Comparison of ENCODE assay signal across 8 cellular contexts in genomic region chr6:24719125-24719931, GRCh38. TPM values are rescaled to one million over a fixed set of nuclear protein-coding genes. Genes with fewer than 3 reads are reported as not detected.
DNase-seq lines count a peak whose midpoint lies in the region; ATAC-seq and TF ChIP-seq lines count a peak whose summit lies in the region.

TSS of gene C6orf62 (minus strand) at chr6:24719154. CDS start at chr6:24718668, 486 bp downstream.

- ATAC-seq in HG02798 (IDR thresholded peaks at IDR 0.05; ENCODE audit: poor library complexity, unreplicated experiment), result peak; percentile 10
- peak; percentile 13 to 25 for ATAC-seq in activated naive CD4-positive, alpha-beta T cell treated with anti-CD3 and anti-CD28 coated beads, Interleukin-2, amount 50 U/mL, for 72 hours
- ATAC-seq in HG03039 (IDR thresholded peaks at IDR 0.05; ENCODE audit: unreplicated experiment), result no peak

- H3K9me3 Mint-ChIP-seq in activated naive CD4-positive, alpha-beta T cell treated with anti-CD3 and anti-CD28 coated beads, Interleukin-2, amount 50 U/mL, for 72 hours, result no peaks in the 10 kb centered on the region

- peak within 1 kb of the TSS; percentile 97 to 100 for H3K27ac Mint-ChIP-seq in activated naive CD4-positive, alpha-beta T cell treated with anti-CD3 and anti-CD28 coated beads, Interleukin-2, amount 50 U/mL, for 72 hours

- H3K27me3 ChIP-seq in prostate gland (replicated peaks; ENCODE audit: insufficient read depth), result no peaks in the 10 kb centered on the region

- peak within 1 kb of the TSS; percentile 83 for H3K4me3 ChIP-seq in SK-N-MC
- H3K4me3 ChIP-seq in prostate gland, result peak within 1 kb of the TSS; percentile 87 to 97

- WGBS in prostate gland, result 0% methylated on average over 24 of the region's 24 CpGs

- H3K9ac ChIP-seq in SK-N-MC (ENCODE audit: insufficient read length), result peak within 1 kb of the TSS; percentile 99

- TF ChIP-seq POLR2A in prostate gland (IDR thresholded peaks at IDR 0.05), result no peak

- DNase-seq in D341Med (ENCODE audit: low spot score) (peak; percentile 49), SK-N-MC (ENCODE audit: low read depth, low spot score) (peak; percentile 68), cardiac septum (ENCODE audit: low spot score) (peak; percentile 79), prostate gland (ENCODE audit: low spot score) (no peak), NCI-H128 (lab: John Stamatoyannopoulos, UW; ENCODE audit: unreplicated experiment) (no peak)
- peak; percentile 63 to 67 for DNase-seq in activated naive CD4-positive, alpha-beta T cell treated with anti-CD3 and anti-CD28 coated beads, Interleukin-2, amount 50 U/mL, for 72 hours (ENCODE audit: low spot score in 2 of 2)

- intact Hi-C loops in cardiac septum (cut with DNase I) (no loop called here), prostate gland (cut with DNase I) (no loop called here)

- H3K9me3 ChIP-seq in SK-N-MC (ENCODE audit: low read depth, low read length) (no peaks in the 10 kb centered on the region), prostate gland (no peaks in the 10 kb centered on the region)

- H3K36me3 ChIP-seq in SK-N-MC (ENCODE audit: insufficient read depth, low read length), result peaks cover 51% of the 10 kb centered on the region
- no peaks in the 10 kb centered on the region for H3K36me3 ChIP-seq in prostate gland

- H3K27ac ChIP-seq in SK-N-MC (peak within 1 kb of the TSS; percentile 99), prostate gland (peak within 1 kb of the TSS; percentile 98 to 100)

- H3K4me1 ChIP-seq in prostate gland (replicated peaks), result peaks cover 9% of the 10 kb centered on the region

- H3K36me3 Mint-ChIP-seq in activated naive CD4-positive, alpha-beta T cell treated with anti-CD3 and anti-CD28 coated beads, Interleukin-2, amount 50 U/mL, for 72 hours, result peaks cover 46 to 58% of the 10 kb centered on the region in 2 donors

- TF ChIP-seq CTCF in prostate gland (IDR thresholded peaks at IDR 0.05), result no peak

RNA-seq across cellular contexts. Expression of gene C6orf62, which starts in this region (rescaled TPM):
- 100 to 1,000 TPM; 120 to 141 TPM for total RNA-seq in activated naive CD4-positive, alpha-beta T cell treated with anti-CD3 and anti-CD28 coated beads, Interleukin-2, amount 50 U/mL, for 72 hours
- total RNA-seq in cardiac septum (48.2 TPM), prostate gland (100 to 1,000 TPM in 1 of 2 donors, 10 to 100 TPM in 1; 95.1 to 115 TPM)

Comparison
In these comparisons a context has a peak if more than half of its experiments do, and no peak if none do; other contexts are left out.
1. DNase-seq: peak in D341Med (single experiment), SK-N-MC (single experiment), activated naive CD4-positive, alpha-beta T cell treated with anti-CD3 and anti-CD28 coated beads, Interleukin-2, amount 50 U/mL, for 72 hours (2 of 2) and cardiac septum (single experiment); none in prostate gland (single experiment) and NCI-H128 (single experiment).